In the genomic region with DNA sequence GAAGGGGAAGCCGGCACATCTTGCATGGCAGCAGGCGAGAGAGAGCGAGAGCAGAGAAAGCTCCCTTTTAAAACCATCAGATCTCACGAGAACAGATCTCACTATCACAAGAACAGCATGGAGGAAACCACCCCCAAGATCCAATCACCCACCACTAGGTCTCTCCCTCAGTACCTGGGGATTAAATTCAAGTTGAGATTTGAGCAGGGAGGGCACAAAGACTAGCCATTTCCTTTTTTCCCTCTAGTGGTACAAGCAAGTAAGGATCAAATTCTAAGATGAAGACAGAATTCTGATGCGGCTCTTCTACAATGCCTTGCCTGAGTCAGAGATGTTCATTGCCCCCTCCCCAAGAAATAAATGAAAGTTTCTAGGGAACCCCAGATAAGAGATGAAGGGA, we compare ENCODE assay signal across 12 cellular contexts. TPM values are rescaled to one million over a fixed set of nuclear protein-coding genes. Genes with fewer than 3 reads are reported as not detected.
DNase-seq lines count a peak whose midpoint lies in the region; ATAC-seq and TF ChIP-seq lines count a peak whose summit lies in the region.
"Had no signal": no experiment of that assay in that cellular context is flagged by ENCODE, and none has a peak within 500 bp of the region (broad histone marks: within the 10 kb centered on the region; RNA-seq: fewer than 3 reads in every experiment).

No MANE protein-coding gene starts in this region.

- ATAC-seq in HG03354 (IDR thresholded peaks at IDR 0.05; ENCODE audit: poor library complexity, severe bottlenecking, unreplicated experiment) (peak; percentile 44), naive B cell (ENCODE audit: low read depth in 2 of 2) (peak; percentile 55 to 62), HG02885 (IDR thresholded peaks at IDR 0.05; ENCODE audit: poor library complexity, unreplicated experiment) (no peak)

- no peaks in the 10 kb centered on the region for H3K27me3 Mint-ChIP-seq in naive B cell

- TF ChIP-seq CTCF in coronary artery (IDR thresholded peaks at IDR 0.05): no peak

- peaks cover 4 to 6% (median 5%) of the 10 kb centered on the region in 3 donors for H3K4me1 Mint-ChIP-seq in naive B cell

- peaks cover 0 to 2% (median 0%) of the 10 kb centered on the region in 7 donors for H3K9me3 Mint-ChIP-seq in naive B cell

- no peak overlapping the region for H3K4me3 ChIP-seq in coronary artery
- H3K4me3 ChIP-seq: upper lobe of left lung had no signal

- H3K27ac ChIP-seq in coronary artery: no peak overlapping the region
- H3K27ac ChIP-seq: upper lobe of left lung had no signal

- peak overlapping the region in 1 of 6 donors; percentile 12 for H3K27ac Mint-ChIP-seq in naive B cell

- DNase-seq in NCI-H524 (lab: John Stamatoyannopoulos, UW) (peak; percentile 7 to 13), NCI-H524 treated with DMSO at 0.1 percent for 48 hours (lab: John Stamatoyannopoulos, UW) (no peak), amniotic epithelial cell (ENCODE audit: low read depth) (peak; percentile 6), naive B cell (peak; percentile 5), coronary artery (ENCODE audit: low spot score) (no peak), NCI-H2171 (lab: John Stamatoyannopoulos, UW) (no peak)
- DNase-seq: activated CD4-positive, alpha-beta T cell treated with anti-CD3 and anti-CD28 coated beads, Interleukin-2, amount 50 U/mL, for 1 hour; C1 segment of cervical spinal cord; foreskin melanocyte; upper lobe of left lung had no signal

- H3K36me3 Mint-ChIP-seq in naive B cell: no peaks in the 10 kb centered on the region

- H3K4me3 Mint-ChIP-seq in naive B cell: no peak overlapping the region

RNA-seq across cellular contexts. Expression of gene ANKRD44, which starts 45.6 kb away (rescaled TPM):
- 100 to 1,000 TPM; 107 to 176 (median 141) TPM for polyA plus RNA-seq in naive B cell (ENCODE audit: low read depth in 6 of 6)

Comparison
In these comparisons a context has a peak if more than half of its experiments do, and no peak if none do; other contexts are left out.
1. DNase-seq: peak in NCI-H524 (2 of 2), amniotic epithelial cell (single experiment) and naive B cell (single experiment); none in NCI-H524 treated with DMSO at 0.1 percent for 48 hours (single experiment), coronary artery (single experiment) and NCI-H2171 (single experiment).